Comparison of ENCODE assay signal across 1 cellular context in the genomic region with DNA sequence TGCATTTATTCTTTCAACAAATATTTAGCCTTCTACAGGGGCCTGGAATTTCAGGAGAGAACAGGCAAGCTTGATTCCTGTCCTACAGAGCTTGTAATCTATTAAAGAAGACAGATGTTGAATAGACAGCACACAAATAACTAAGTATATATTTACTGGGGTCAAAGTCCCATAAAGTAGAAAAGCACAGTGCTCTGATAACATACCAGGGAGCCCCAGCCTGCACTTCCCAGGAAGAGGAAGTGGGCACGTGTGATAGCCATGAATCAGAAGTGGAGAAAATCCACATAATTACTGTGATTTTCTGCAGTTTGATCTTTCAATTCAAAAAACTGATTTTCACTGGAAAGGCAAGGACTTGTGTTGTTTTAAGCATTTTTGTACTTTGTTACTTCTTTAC.
TF ChIP-seq lines count a peak whose summit lies in the region.

No MANE protein-coding gene starts in this region.

TF ChIP-seq in HepG2, 621 proteins besides CTCF, POLR2A, EP300 and RAD21 (continued from another document and continues in another):
- TF ChIP-seq, protein P1, sequence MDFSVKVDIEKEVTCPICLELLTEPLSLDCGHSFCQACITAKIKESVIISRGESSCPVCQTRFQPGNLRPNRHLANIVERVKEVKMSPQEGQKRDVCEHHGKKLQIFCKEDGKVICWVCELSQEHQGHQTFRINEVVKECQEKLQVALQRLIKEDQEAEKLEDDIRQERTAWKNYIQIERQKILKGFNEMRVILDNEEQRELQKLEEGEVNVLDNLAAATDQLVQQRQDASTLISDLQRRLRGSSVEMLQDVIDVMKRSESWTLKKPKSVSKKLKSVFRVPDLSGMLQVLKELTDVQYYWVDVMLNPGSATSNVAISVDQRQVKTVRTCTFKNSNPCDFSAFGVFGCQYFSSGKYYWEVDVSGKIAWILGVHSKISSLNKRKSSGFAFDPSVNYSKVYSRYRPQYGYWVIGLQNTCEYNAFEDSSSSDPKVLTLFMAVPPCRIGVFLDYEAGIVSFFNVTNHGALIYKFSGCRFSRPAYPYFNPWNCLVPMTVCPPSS (IDR thresholded peaks at IDR 0.05): no peak
- TF ChIP-seq NFE2 (CRISPR knock-in tag; IDR thresholded peaks at IDR 0.05) (no peak), CHD2 (IDR thresholded peaks at IDR 0.05; ENCODE audit: low read depth, low read length) (no peak), SP140L (CRISPR knock-in tag; IDR thresholded peaks at IDR 0.05; ENCODE audit: borderline replicate concordance) (no peak), NR1H2 (CRISPR knock-in tag; IDR thresholded peaks at IDR 0.05; ENCODE audit: borderline replicate concordance, low read depth) (no peak), ZBTB38 (CRISPR knock-in tag; IDR thresholded peaks at IDR 0.05) (no peak), ZBTB42 (CRISPR knock-in tag; IDR thresholded peaks at IDR 0.05) (no peak), GATAD2A (CRISPR knock-in tag; IDR thresholded peaks at IDR 0.05) (0 out of 2 replicates have a peak, but pooled peaks have one; percentile 12), RAD51 (IDR thresholded peaks at IDR 0.05; ENCODE audit: borderline replicate concordance) (no peak), ZNF775 (CRISPR knock-in tag; IDR thresholded peaks at IDR 0.05; ENCODE audit: borderline replicate concordance) (no peak), SATB2 (CRISPR knock-in tag; IDR thresholded peaks at IDR 0.05) (no peak), PHB2 (IDR thresholded peaks at IDR 0.05; ENCODE audit: partially characterized antibody) (no peak), ZNF333 (CRISPR knock-in tag; IDR thresholded peaks at IDR 0.05; ENCODE audit: borderline replicate concordance) (no peak), ZC3H13 (CRISPR knock-in tag; IDR thresholded peaks at IDR 0.05) (no peak), RXRB (CRISPR knock-in tag; IDR thresholded peaks at IDR 0.05; ENCODE audit: borderline replicate concordance) (no peak), POGZ (CRISPR knock-in tag; IDR thresholded peaks at IDR 0.05) (no peak), HNRNPUL1 (IDR thresholded peaks at IDR 0.05; ENCODE audit: low read depth, low read length) (no peak), JARID2 (CRISPR knock-in tag; IDR thresholded peaks at IDR 0.05; ENCODE audit: insufficient replicate concordance) (no peak), PCBP2 (optimal IDR thresholded peaks at IDR 0.05; ENCODE audit: low read depth, low read length, poor library complexity, severe bottlenecking) (no peak), NFE2L1 (CRISPR knock-in tag; IDR thresholded peaks at IDR 0.05; ENCODE audit: borderline replicate concordance) (no peak), MEIS2 (CRISPR knock-in tag; IDR thresholded peaks at IDR 0.05) (no peak), FOXJ3 (CRISPR knock-in tag; IDR thresholded peaks at IDR 0.05; ENCODE audit: borderline replicate concordance) (no peak), AKAP8 (CRISPR knock-in tag; IDR thresholded peaks at IDR 0.05) (no peak), RELA (CRISPR knock-in tag; IDR thresholded peaks at IDR 0.05) (no peak), BHLHE40 (IDR thresholded peaks at IDR 0.05; ENCODE audit: low read length) (peak; percentile 79), ZBTB8A (CRISPR knock-in tag; IDR thresholded peaks at IDR 0.05; ENCODE audit: borderline replicate concordance, low read depth) (no peak), ZNF709 (CRISPR knock-in tag; IDR thresholded peaks at IDR 0.05) (no peak), SAP130 (CRISPR knock-in tag; IDR thresholded peaks at IDR 0.05; ENCODE audit: low read depth) (0 out of 2 replicates have a peak, but pooled peaks have one; percentile 19), PHF5A (CRISPR knock-in tag; IDR thresholded peaks at IDR 0.05; ENCODE audit: low read depth, unreplicated experiment) (no peak), ETV5 (CRISPR knock-in tag; IDR thresholded peaks at IDR 0.05; ENCODE audit: borderline replicate concordance) (peak; percentile 27; the same call in 1 of the 2 replicates), FLYWCH1 (CRISPR knock-in tag; IDR thresholded peaks at IDR 0.05) (no peak), ZNF235 (CRISPR knock-in tag; IDR thresholded peaks at IDR 0.05; ENCODE audit: borderline replicate concordance) (no peak)
- TF ChIP-seq, protein P2, sequence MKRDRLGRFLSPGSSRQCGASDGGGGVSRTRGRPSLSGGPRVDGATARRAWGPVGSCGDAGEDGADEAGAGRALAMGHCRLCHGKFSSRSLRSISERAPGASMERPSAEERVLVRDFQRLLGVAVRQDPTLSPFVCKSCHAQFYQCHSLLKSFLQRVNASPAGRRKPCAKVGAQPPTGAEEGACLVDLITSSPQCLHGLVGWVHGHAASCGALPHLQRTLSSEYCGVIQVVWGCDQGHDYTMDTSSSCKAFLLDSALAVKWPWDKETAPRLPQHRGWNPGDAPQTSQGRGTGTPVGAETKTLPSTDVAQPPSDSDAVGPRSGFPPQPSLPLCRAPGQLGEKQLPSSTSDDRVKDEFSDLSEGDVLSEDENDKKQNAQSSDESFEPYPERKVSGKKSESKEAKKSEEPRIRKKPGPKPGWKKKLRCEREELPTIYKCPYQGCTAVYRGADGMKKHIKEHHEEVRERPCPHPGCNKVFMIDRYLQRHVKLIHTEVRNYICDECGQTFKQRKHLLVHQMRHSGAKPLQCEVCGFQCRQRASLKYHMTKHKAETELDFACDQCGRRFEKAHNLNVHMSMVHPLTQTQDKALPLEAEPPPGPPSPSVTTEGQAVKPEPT (CRISPR knock-in tag; IDR thresholded peaks at IDR 0.05; ENCODE audit: low read depth): no peak
- TF ChIP-seq, protein P3, sequence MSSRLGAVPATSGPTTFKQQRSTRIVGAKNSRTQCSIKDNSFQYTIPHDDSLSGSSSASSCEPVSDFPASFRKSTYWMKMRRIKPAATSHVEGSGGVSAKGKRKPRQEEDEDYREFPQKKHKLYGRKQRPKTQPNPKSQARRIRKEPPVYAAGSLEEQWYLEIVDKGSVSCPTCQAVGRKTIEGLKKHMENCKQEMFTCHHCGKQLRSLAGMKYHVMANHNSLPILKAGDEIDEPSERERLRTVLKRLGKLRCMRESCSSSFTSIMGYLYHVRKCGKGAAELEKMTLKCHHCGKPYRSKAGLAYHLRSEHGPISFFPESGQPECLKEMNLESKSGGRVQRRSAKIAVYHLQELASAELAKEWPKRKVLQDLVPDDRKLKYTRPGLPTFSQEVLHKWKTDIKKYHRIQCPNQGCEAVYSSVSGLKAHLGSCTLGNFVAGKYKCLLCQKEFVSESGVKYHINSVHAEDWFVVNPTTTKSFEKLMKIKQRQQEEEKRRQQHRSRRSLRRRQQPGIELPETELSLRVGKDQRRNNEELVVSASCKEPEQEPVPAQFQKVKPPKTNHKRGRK (CRISPR knock-in tag; IDR thresholded peaks at IDR 0.05): no peak
- TF ChIP-seq, protein P4, sequence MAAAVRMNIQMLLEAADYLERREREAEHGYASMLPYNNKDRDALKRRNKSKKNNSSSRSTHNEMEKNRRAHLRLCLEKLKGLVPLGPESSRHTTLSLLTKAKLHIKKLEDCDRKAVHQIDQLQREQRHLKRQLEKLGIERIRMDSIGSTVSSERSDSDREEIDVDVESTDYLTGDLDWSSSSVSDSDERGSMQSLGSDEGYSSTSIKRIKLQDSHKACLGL (CRISPR knock-in tag; IDR thresholded peaks at IDR 0.05): no peak
- TF ChIP-seq, protein P5, sequence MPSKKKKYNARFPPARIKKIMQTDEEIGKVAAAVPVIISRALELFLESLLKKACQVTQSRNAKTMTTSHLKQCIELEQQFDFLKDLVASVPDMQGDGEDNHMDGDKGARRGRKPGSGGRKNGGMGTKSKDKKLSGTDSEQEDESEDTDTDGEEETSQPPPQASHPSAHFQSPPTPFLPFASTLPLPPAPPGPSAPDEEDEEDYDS (CRISPR knock-in tag; IDR thresholded peaks at IDR 0.05): no peak
- TF ChIP-seq, protein P6, sequence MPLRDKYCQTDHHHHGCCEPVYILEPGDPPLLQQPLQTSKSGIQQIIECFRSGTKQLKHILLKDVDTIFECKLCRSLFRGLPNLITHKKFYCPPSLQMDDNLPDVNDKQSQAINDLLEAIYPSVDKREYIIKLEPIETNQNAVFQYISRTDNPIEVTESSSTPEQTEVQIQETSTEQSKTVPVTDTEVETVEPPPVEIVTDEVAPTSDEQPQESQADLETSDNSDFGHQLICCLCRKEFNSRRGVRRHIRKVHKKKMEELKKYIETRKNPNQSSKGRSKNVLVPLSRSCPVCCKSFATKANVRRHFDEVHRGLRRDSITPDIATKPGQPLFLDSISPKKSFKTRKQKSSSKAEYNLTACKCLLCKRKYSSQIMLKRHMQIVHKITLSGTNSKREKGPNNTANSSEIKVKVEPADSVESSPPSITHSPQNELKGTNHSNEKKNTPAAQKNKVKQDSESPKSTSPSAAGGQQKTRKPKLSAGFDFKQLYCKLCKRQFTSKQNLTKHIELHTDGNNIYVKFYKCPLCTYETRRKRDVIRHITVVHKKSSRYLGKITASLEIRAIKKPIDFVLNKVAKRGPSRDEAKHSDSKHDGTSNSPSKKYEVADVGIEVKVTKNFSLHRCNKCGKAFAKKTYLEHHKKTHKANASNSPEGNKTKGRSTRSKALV (CRISPR knock-in tag; IDR thresholded peaks at IDR 0.05): no peak
- TF ChIP-seq, protein P7, sequence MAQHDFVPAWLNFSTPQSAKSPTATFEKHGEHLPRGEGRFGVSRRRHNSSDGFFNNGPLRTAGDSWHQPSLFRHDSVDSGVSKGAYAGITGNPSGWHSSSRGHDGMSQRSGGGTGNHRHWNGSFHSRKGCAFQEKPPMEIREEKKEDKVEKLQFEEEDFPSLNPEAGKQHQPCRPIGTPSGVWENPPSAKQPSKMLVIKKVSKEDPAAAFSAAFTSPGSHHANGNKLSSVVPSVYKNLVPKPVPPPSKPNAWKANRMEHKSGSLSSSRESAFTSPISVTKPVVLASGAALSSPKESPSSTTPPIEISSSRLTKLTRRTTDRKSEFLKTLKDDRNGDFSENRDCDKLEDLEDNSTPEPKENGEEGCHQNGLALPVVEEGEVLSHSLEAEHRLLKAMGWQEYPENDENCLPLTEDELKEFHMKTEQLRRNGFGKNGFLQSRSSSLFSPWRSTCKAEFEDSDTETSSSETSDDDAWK (CRISPR knock-in tag; IDR thresholded peaks at IDR 0.05): no peak
- TF ChIP-seq, protein P8, sequence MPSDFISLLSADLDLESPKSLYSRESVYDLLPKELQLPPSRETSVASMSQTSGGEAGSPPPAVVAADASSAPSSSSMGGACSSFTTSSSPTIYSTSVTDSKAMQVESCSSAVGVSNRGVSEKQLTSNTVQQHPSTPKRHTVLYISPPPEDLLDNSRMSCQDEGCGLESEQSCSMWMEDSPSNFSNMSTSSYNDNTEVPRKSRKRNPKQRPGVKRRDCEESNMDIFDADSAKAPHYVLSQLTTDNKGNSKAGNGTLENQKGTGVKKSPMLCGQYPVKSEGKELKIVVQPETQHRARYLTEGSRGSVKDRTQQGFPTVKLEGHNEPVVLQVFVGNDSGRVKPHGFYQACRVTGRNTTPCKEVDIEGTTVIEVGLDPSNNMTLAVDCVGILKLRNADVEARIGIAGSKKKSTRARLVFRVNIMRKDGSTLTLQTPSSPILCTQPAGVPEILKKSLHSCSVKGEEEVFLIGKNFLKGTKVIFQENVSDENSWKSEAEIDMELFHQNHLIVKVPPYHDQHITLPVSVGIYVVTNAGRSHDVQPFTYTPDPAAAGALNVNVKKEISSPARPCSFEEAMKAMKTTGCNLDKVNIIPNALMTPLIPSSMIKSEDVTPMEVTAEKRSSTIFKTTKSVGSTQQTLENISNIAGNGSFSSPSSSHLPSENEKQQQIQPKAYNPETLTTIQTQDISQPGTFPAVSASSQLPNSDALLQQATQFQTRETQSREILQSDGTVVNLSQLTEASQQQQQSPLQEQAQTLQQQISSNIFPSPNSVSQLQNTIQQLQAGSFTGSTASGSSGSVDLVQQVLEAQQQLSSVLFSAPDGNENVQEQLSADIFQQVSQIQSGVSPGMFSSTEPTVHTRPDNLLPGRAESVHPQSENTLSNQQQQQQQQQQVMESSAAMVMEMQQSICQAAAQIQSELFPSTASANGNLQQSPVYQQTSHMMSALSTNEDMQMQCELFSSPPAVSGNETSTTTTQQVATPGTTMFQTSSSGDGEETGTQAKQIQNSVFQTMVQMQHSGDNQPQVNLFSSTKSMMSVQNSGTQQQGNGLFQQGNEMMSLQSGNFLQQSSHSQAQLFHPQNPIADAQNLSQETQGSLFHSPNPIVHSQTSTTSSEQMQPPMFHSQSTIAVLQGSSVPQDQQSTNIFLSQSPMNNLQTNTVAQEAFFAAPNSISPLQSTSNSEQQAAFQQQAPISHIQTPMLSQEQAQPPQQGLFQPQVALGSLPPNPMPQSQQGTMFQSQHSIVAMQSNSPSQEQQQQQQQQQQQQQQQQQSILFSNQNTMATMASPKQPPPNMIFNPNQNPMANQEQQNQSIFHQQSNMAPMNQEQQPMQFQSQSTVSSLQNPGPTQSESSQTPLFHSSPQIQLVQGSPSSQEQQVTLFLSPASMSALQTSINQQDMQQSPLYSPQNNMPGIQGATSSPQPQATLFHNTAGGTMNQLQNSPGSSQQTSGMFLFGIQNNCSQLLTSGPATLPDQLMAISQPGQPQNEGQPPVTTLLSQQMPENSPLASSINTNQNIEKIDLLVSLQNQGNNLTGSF (CRISPR knock-in tag; IDR thresholded peaks at IDR 0.05): no peak
- TF ChIP-seq, protein P9, sequence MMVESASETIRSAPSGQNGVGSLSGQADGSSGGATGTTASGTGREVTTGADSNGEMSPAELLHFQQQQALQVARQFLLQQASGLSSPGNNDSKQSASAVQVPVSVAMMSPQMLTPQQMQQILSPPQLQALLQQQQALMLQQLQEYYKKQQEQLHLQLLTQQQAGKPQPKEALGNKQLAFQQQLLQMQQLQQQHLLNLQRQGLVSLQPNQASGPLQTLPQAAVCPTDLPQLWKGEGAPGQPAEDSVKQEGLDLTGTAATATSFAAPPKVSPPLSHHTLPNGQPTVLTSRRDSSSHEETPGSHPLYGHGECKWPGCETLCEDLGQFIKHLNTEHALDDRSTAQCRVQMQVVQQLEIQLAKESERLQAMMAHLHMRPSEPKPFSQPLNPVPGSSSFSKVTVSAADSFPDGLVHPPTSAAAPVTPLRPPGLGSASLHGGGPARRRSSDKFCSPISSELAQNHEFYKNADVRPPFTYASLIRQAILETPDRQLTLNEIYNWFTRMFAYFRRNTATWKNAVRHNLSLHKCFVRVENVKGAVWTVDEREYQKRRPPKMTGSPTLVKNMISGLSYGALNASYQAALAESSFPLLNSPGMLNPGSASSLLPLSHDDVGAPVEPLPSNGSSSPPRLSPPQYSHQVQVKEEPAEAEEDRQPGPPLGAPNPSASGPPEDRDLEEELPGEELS (CRISPR knock-in tag; IDR thresholded peaks at IDR 0.05): 0 out of 2 replicates have a peak, but pooled peaks have one; percentile 26
- TF ChIP-seq, protein P10, sequence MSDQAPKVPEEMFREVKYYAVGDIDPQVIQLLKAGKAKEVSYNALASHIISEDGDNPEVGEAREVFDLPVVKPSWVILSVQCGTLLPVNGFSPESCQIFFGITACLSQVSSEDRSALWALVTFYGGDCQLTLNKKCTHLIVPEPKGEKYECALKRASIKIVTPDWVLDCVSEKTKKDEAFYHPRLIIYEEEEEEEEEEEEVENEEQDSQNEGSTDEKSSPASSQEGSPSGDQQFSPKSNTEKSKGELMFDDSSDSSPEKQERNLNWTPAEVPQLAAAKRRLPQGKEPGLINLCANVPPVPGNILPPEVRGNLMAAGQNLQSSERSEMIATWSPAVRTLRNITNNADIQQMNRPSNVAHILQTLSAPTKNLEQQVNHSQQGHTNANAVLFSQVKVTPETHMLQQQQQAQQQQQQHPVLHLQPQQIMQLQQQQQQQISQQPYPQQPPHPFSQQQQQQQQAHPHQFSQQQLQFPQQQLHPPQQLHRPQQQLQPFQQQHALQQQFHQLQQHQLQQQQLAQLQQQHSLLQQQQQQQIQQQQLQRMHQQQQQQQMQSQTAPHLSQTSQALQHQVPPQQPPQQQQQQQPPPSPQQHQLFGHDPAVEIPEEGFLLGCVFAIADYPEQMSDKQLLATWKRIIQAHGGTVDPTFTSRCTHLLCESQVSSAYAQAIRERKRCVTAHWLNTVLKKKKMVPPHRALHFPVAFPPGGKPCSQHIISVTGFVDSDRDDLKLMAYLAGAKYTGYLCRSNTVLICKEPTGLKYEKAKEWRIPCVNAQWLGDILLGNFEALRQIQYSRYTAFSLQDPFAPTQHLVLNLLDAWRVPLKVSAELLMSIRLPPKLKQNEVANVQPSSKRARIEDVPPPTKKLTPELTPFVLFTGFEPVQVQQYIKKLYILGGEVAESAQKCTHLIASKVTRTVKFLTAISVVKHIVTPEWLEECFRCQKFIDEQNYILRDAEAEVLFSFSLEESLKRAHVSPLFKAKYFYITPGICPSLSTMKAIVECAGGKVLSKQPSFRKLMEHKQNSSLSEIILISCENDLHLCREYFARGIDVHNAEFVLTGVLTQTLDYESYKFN (CRISPR knock-in tag; conservative IDR thresholded peaks at IDR 0.05): peak; percentile 61
